Comparison of ENCODE assay signal across 9 cellular contexts in the genomic region with DNA sequence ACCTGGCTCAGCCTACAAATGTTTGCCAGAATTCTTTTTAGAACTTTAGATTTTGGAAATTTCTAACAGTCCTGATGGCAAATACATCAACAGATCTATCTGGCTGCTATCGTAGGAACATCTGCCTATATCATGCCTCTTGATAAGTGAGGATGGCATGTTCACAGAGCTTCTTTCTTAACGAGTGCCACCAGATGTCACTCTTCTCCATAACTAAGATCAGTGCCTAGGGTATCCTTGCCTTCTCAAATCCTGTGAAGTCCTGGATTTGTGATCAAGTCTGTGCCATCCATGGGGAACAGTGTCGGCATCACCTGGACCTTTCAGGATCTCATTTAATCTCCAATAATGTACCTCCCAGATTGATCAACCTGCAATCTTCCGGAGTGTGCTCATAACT. TPM values are rescaled to one million over a fixed set of nuclear protein-coding genes. Genes with fewer than 3 reads are reported as not detected.
A peak's percentile ranks its signal among the peaks of the same experiment; 100 is the strongest.
DNase-seq lines count a peak whose midpoint lies in the region; ATAC-seq and TF ChIP-seq lines count a peak whose summit lies in the region.
"Had no signal": no experiment of that assay in that cellular context is flagged by ENCODE, and none has a peak within 500 bp of the region (broad histone marks: within the 10 kb centered on the region; RNA-seq: fewer than 3 reads in every experiment).

No MANE protein-coding gene starts in this region.

- no peak for TF ChIP-seq POLR2A in ovary (IDR thresholded peaks at IDR 0.05)

- DNase-seq in NCI-H2107 treated with DMSO at 0.1 percent for 48 hours (lab: John Stamatoyannopoulos, UW; ENCODE audit: unreplicated experiment) = peak; percentile 5
- DNase-seq in NCI-H2107 (lab: John Stamatoyannopoulos, UW) = no peak
- DNase-seq in NCI-H446 (lab: John Stamatoyannopoulos, UW) = peak; percentile 12 to 52
- DNase-seq in dermis blood vessel endothelial cell = peak; percentile 60
- DNase-seq in neural crest cell (ENCODE audit: low read depth, low spot score) = no peak
- DNase-seq in ovary = no peak
- no peak for DNase-seq in NCI-H1436 (lab: John Stamatoyannopoulos, UW)

- no peak overlapping the region for H3K27ac ChIP-seq in ovary
- H3K27ac ChIP-seq: BLaER1 treated with 17β-estradiol and CSF1 and Interleukin-3, amounts not matched to agents 10 nM and 100 nM had no signal

- no peaks in the 10 kb centered on the region for H3K4me1 ChIP-seq in ovary (ENCODE audit: insufficient read depth)

- no peaks in the 10 kb centered on the region for H3K9me3 ChIP-seq in ovary
- H3K9me3 ChIP-seq: BLaER1 treated with 17β-estradiol and CSF1 and Interleukin-3, amounts not matched to agents 10 nM and 100 nM had no signal

- TF ChIP-seq CTCF in neural crest cell (conservative IDR thresholded peaks at IDR 0.05) (peak; percentile 51), ovary (IDR thresholded peaks at IDR 0.05) (no peak)

- no peaks in the 10 kb centered on the region for H3K9me3 Mint-ChIP-seq in neural crest cell

- peaks cover 50% of the 10 kb centered on the region for H3K27me3 Mint-ChIP-seq in neural crest cell (ENCODE audit: low read depth)

- no peaks in the 10 kb centered on the region for H3K4me1 Mint-ChIP-seq in neural crest cell

- TF ChIP-seq EP300 in ovary (IDR thresholded peaks at IDR 0.05) = no peak

- no peaks in the 10 kb centered on the region for H3K36me3 ChIP-seq in ovary
- H3K36me3 ChIP-seq: BLaER1 treated with 17β-estradiol and CSF1 and Interleukin-3, amounts not matched to agents 10 nM and 100 nM had no signal

- ATAC-seq in GM21447 (IDR thresholded peaks at IDR 0.05; ENCODE audit: unreplicated experiment) = no peak

- H3K4me3 Mint-ChIP-seq in neural crest cell = no peak overlapping the region

- no peaks in the 10 kb centered on the region for H3K27me3 ChIP-seq in ovary
- H3K27me3 ChIP-seq: BLaER1 treated with 17β-estradiol and CSF1 and Interleukin-3, amounts not matched to agents 10 nM and 100 nM had no signal

- no peaks in the 10 kb centered on the region for H3K36me3 Mint-ChIP-seq in neural crest cell (ENCODE audit: low read depth)

- intact Hi-C loops in ovary (cut with DNase I) = no loop called here

- H3K27ac Mint-ChIP-seq in neural crest cell (ENCODE audit: unreplicated experiment) = no peak overlapping the region

- no peak overlapping the region for H3K4me3 ChIP-seq in ovary
- H3K4me3 ChIP-seq: BLaER1 treated with 17β-estradiol and CSF1 and Interleukin-3, amounts not matched to agents 10 nM and 100 nM had no signal

- 31 to 35% (median 33%) methylated on average over 4 of the region's 4 CpGs for WGBS in ovary, 3 donors

RNA-seq across cellular contexts. Expression of gene CD5L, which starts 36.5 kb away (rescaled TPM):
- total RNA-seq in dermis blood vessel endothelial cell (not detected in 2 replicates), neural crest cell (not detected in 2 replicates), ovary (under 1 TPM in 1 of 7 donors, not detected in 6; 0.10 TPM)
- under 1 TPM in 1 of 2 donors, not detected in 1; 0.45 TPM for polyA plus RNA-seq in ovary

RNA-seq across cellular contexts. Expression of gene FCRL1, which starts 58.1 kb away (rescaled TPM):
- not detected in 2 replicates for total RNA-seq in dermis blood vessel endothelial cell
- not detected in 2 replicates for total RNA-seq in neural crest cell
- total RNA-seq in ovary = under 1 TPM in 1 of 7 donors, not detected in 6; 0.65 TPM
- under 1 TPM in 1 of 2 donors, not detected in 1; 0.08 TPM for polyA plus RNA-seq in ovary

Comparison
In these comparisons a context has a peak if more than half of its experiments do, and no peak if none do; other contexts are left out.
1. DNase-seq: peak in NCI-H2107 treated with DMSO at 0.1 percent for 48 hours (single experiment), NCI-H446 (2 of 2) and dermis blood vessel endothelial cell (single experiment); none in NCI-H2107 (single experiment), neural crest cell (single experiment), ovary (0 of 5) and NCI-H1436 (single experiment).